12 cellular contexts compared by ENCODE assay signal in the genomic region with DNA sequence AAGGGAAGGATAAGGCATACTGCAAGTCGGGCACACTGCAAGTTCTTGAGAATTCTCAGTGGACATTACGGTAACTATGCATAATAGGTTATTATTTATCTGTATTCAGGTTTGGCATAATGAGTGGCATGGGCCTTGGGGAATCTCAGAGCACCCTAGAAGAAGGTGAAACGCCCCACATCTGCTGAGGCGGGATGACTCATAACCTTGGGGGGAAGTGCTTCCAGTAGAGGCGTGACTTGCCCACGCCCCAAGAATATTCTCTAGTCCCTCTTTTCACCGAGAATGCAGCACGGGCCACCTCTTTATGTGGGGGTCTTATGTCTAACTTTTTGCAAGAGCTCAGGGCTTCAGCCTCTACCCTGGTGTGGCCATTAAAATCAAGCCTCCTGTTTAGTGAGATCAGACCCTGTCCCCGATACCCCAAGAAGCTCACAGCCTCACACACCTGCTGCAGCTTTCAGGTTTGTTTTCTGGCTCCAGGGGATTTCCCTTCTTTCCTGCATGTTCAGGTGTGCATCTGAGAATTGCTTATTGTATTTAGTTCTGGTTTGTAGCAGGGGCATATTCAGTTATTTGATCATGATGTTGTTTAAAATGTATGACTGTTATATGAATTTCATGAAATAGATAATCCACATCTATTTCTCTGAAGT. TPM values are rescaled to one million over a fixed set of nuclear protein-coding genes. Genes with fewer than 3 reads are reported as not detected.
DNase-seq lines count a peak whose midpoint lies in the region; ATAC-seq and TF ChIP-seq lines count a peak whose summit lies in the region.
"Had no signal": no experiment of that assay in that cellular context is flagged by ENCODE, and none has a peak within 500 bp of the region (broad histone marks: within the 10 kb centered on the region; RNA-seq: fewer than 3 reads in every experiment).

No MANE protein-coding gene starts in this region.

- POLR2A ChIA-PET in GM10248 (lab: Yijun Ruan, JAX) = no interaction called here

- H3K4me1 ChIP-seq in upper lobe of right lung (no peaks in the 10 kb centered on the region), aorta (ENCODE audit: control insufficient read depth in 1 of 2, insufficient read depth in 2 of 2, low read length in 2 of 2) (no peaks in the 10 kb centered on the region)

- ATAC-seq in GM19395 (IDR thresholded peaks at IDR 0.05; ENCODE audit: unreplicated experiment) (peak; percentile 93), HG02840 (IDR thresholded peaks at IDR 0.05; ENCODE audit: low FRiP score, unreplicated experiment) (peak; percentile 67), HG03558 (IDR thresholded peaks at IDR 0.05; ENCODE audit: extremely low read depth, unreplicated experiment) (peak; percentile 51), upper lobe of right lung (no peak), aorta (ENCODE audit: low FRiP score) (no peak)
- ATAC-seq: natural killer cell treated with Interleukin-12 subunit alpha and Interleukin-12 subunit beta and Interleukin-15 and Interleukin-18, amount 100 ng/mL, for 72 hours had no signal

- H3K27me3 ChIP-seq in upper lobe of right lung = no peaks in the 10 kb centered on the region
- H3K27me3 ChIP-seq in aorta (ENCODE audit: control insufficient read depth in 1 of 2, insufficient read depth in 2 of 2, low read length in 1 of 2) = no peaks in the 10 kb centered on the region

- peaks cover 5% of the 10 kb centered on the region for H3K36me3 ChIP-seq in upper lobe of right lung
- peaks cover 2 to 6% of the 10 kb centered on the region in 2 donors for H3K36me3 ChIP-seq in aorta (ENCODE audit: control insufficient read depth in 1 of 2, insufficient read depth in 2 of 2, low read length in 1 of 2)

- H3K9me3 ChIP-seq in upper lobe of right lung (no peaks in the 10 kb centered on the region), aorta (ENCODE audit: control insufficient read depth, low read length) (no peaks in the 10 kb centered on the region)

- CTCF ChIA-PET in GM10248 (lab: Yijun Ruan, JAX) = interaction anchor here (0.8 to 4.4 kb wide), 10 partner anchors 10 to 1744 kb away, joined by 3 to 17 read pairs (median 4); a partner anchor contains a TSS

- H3K27ac ChIP-seq in upper lobe of right lung (no peak overlapping the region), aorta (ENCODE audit: low read depth in 1 of 2, low read length in 2 of 2) (no peak overlapping the region)

- intact Hi-C loops in upper lobe of right lung (cut with DNase I) (no loop called here), aorta (cut with DNase I) (no loop called here)

- TF ChIP-seq CTCF in GM10248 (IDR thresholded peaks at IDR 0.05; ENCODE audit: control extremely low read depth, extremely low read depth, low read depth, missing control alignments) = no peak
- TF ChIP-seq CTCF in upper lobe of right lung (IDR thresholded peaks at IDR 0.05) = no peak

- DNase-seq in GM10248 (ENCODE audit: extremely low spot score) (peak; percentile 70), upper lobe of right lung (no peak), dermis blood vessel endothelial cell (no peak), aorta (no peak)
- no peak for DNase-seq in activated CD4-positive, alpha-beta T cell treated with anti-CD3 and anti-CD28 coated beads for 4 hours
- DNase-seq: GDM1, NCI-H2029 treated with DMSO at 0.1 percent for 48 hours, SHP77 had no signal

- WGBS in aorta, 2 donors = 91 to 93% methylated on average over 9 of the region's 9 CpGs

- H3K4me3 ChIP-seq in upper lobe of right lung = no peak overlapping the region
- no peak overlapping the region for H3K4me3 ChIP-seq in aorta (ENCODE audit: low read length in 2 of 2)

RNA-seq across cellular contexts. Expression of a gene that starts 19.1 kb away (rescaled TPM):
- total RNA-seq in upper lobe of right lung (10.4 TPM), dermis blood vessel endothelial cell (48.2 and 50.2 TPM in 2 replicates), aorta (10 to 100 TPM in 1 of 2 donors, 1 to 10 TPM in 1; 8.2 to 13.5 TPM)
- 1 to 10 TPM; 3.4 to 6.5 TPM for polyA plus RNA-seq in aorta

Comparison
In these comparisons a context has a peak if more than half of its experiments do, and no peak if none do; other contexts are left out.
1. ATAC-seq: peak in GM19395 (single experiment), HG02840 (single experiment) and HG03558 (single experiment); none in upper lobe of right lung (single experiment) and aorta (single experiment).